1 cellular context compared by ENCODE assay signal in the genomic region with DNA sequence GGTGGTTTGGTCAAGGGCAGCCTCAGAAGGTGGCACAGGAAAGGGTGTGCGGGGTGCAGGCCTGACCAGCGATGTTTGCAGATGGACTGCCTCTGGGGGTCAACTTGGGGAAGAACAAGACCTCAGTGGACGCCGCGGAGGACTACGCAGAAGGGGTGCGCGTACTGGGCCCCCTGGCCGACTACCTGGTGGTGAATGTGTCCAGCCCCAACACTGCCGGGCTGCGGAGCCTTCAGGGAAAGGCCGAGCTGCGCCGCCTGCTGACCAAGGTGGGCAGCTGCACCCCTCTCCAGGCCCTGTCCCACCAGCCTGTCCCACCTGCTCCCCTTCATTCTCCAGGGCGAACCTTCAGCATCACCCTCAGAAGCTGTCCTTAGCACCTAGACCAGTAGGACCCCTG.
A peak's percentile ranks its signal among the peaks of the same experiment; 100 is the strongest.
TF ChIP-seq lines count a peak whose summit lies in the region.

No MANE protein-coding gene starts in this region.

TF ChIP-seq in K562, 482 proteins besides CTCF, POLR2A, EP300 and RAD21:
- no peak for TF ChIP-seq XRCC3 (IDR thresholded peaks at IDR 0.05)
- 0 out of 2 replicates have a peak, but pooled peaks have one; percentile 16 for TF ChIP-seq POLR2G (IDR thresholded peaks at IDR 0.05; ENCODE audit: low read depth, low read length)
